ENCODE assay signal across 11 cellular contexts in genomic region chr4:113784497-113785254, GRCh38. TPM values are rescaled to one million over a fixed set of nuclear protein-coding genes. Genes with fewer than 3 reads are reported as not detected.
DNase-seq lines count a peak whose midpoint lies in the region; ATAC-seq and TF ChIP-seq lines count a peak whose summit lies in the region.
"Had no signal": no experiment of that assay in that cellular context is flagged by ENCODE, and none has a peak within 500 bp of the region (broad histone marks: within the 10 kb centered on the region; RNA-seq: fewer than 3 reads in every experiment).

No MANE protein-coding gene starts in this region.

- WGBS in IMR-90 (ENCODE audit: extremely low coverage in 2 of 2, insufficient read length in 1 of 2), 2 experiments, result no CpG with 5 or more reads among the region's 2 CpGs

- H3K27me3 ChIP-seq in IMR-90 (ENCODE audit: control insufficient read depth, insufficient read depth, low read length), result no peaks in the 10 kb centered on the region

- peak overlapping the region; percentile 94 for H2BK20ac ChIP-seq in IMR-90 (ENCODE audit: low read depth, low read length)

- peak overlapping the region; percentile 25; the same call in 1 of the 2 replicates for H3K56ac ChIP-seq in IMR-90 (ENCODE audit: extremely low read depth, insufficient read depth, low read length)

- H3K27me3 Mint-ChIP-seq in activated CD4-positive, alpha-beta memory T cell treated with anti-CD3 and anti-CD28 coated beads, Interleukin-2, amount 10 ng/mL, durations not matched to agents 7 days and 5 days, result no peaks in the 10 kb centered on the region

- H4K91ac ChIP-seq in IMR-90 (ENCODE audit: insufficient read depth, low read depth, low read length), result peak overlapping the region; percentile 84

- H3K27ac ChIP-seq in IMR-90 (ENCODE audit: insufficient read depth, low read length), result peak overlapping the region; percentile 73

- H3K36me3 ChIP-seq in IMR-90 (ENCODE audit: control insufficient read depth, insufficient read depth, low read length), result no peaks in the 10 kb centered on the region

- H3K4me1 ChIP-seq in IMR-90 (ENCODE audit: control insufficient read depth, insufficient read depth, low read length), result peaks cover 4% of the 10 kb centered on the region

- peak overlapping the region; percentile 88 for H2AK5ac ChIP-seq in IMR-90 (ENCODE audit: low read depth, low read length)

- no peaks in the 10 kb centered on the region for H3K9me3 ChIP-seq in IMR-90 (ENCODE audit: control insufficient read depth, insufficient read depth, low read length)

- peak overlapping the region; percentile 46 for H2BK5ac ChIP-seq in IMR-90 (ENCODE audit: low read depth, low read length, poor library complexity, severe bottlenecking)

- H3K4ac ChIP-seq in IMR-90 (ENCODE audit: low read depth, low read length), result peak overlapping the region; percentile 89

- peak overlapping the region; percentile 64 to 81; a peak in 3 of 4 replicates for H4K8ac ChIP-seq in IMR-90 (ENCODE audit: low read depth in 2 of 2, low read length in 2 of 2)

- peaks cover 10% of the 10 kb centered on the region for H3K4me1 Mint-ChIP-seq in activated CD4-positive, alpha-beta memory T cell treated with anti-CD3 and anti-CD28 coated beads, Interleukin-2, amount 10 ng/mL, durations not matched to agents 7 days and 5 days

- peak overlapping the region; percentile 65 for H4K5ac ChIP-seq in IMR-90 (ENCODE audit: low read depth, low read length)

- peak; percentile 94 for DNase-seq in AG04449 (ENCODE audit: low read depth, low spot score)
- DNase-seq in IMR-90, result peak; percentile 99
- peak; percentile 98 for DNase-seq in astrocyte of the spinal cord (ENCODE audit: low read depth, low spot score)
- DNase-seq in kidney glomerular epithelial cell (lab: John Stamatoyannopoulos, UW), result peak; percentile 90
- no peak for DNase-seq in GM10248 (ENCODE audit: extremely low spot score)
- no peak for DNase-seq in activated CD4-positive, alpha-beta memory T cell treated with anti-CD3 and anti-CD28 coated beads, Interleukin-2, amount 10 ng/mL, durations not matched to agents 7 days and 5 days
- no peak for DNase-seq in NCI-H1436 treated with DMSO at 0.1 percent for 48 hours (lab: John Stamatoyannopoulos, UW)
- DNase-seq: activated CD8-positive, alpha-beta memory T cell treated with anti-CD3 and anti-CD28 coated beads, Interleukin-2, amount 50 U/mL, for 48 hours; DMS79 treated with DMSO at 0.1 percent for 48 hours; stimulated activated naive CD4-positive, alpha-beta T cell had no signal

- peak overlapping the region; percentile 84 for H3K23ac ChIP-seq in IMR-90 (ENCODE audit: low read depth, low read length)

- H2BK15ac ChIP-seq in IMR-90 (ENCODE audit: low read depth, low read length), result peak overlapping the region; percentile 94; the same call in 2 of the 3 replicates

- TF ChIP-seq CTCF in AG04449 (IDR thresholded peaks at IDR 0.05; ENCODE audit: insufficient read depth, low read length, missing control alignments) (no peak), IMR-90 (conservative IDR thresholded peaks at IDR 0.05; ENCODE audit: low read depth, low read length) (no peak), astrocyte of the spinal cord (IDR thresholded peaks at IDR 0.05; ENCODE audit: low read depth, low read length) (no peak), GM10248 (IDR thresholded peaks at IDR 0.05; ENCODE audit: control extremely low read depth, extremely low read depth, low read depth, missing control alignments) (no peak)

- peaks cover 0 to 8% of the 10 kb centered on the region in 2 experiments; a peak in 2 of 4 replicates for H3K79me1 ChIP-seq in IMR-90 (ENCODE audit: low read depth in 1 of 2, low read length in 2 of 2)

- TF ChIP-seq RAD21 in IMR-90 (IDR thresholded peaks at IDR 0.05; ENCODE audit: low read length), result no peak

- peak overlapping the region; percentile 88 for H2BK120ac ChIP-seq in IMR-90 (ENCODE audit: low read depth, low read length)

- CTCF ChIA-PET in AG04449 (lab: Yijun Ruan, JAX) (interaction anchor here (0.7 to 2.5 kb wide), 9 partner anchors 8 to 600 kb away, joined by 3 to 10 read pairs (median 3); no protein-coding TSS in a partner anchor), IMR-90 (lab: Yijun Ruan, JAX) (interaction anchor here (0.5 kb wide), 1 partner anchor 426 kb away, joined by 3 read pairs; no protein-coding TSS in a partner anchor), GM10248 (lab: Yijun Ruan, JAX) (interaction anchor here (1.2 to 1.3 kb wide), 4 partner anchors 9 to 286 kb away, joined by 3 to 8 read pairs (median 4); no protein-coding TSS in a partner anchor)
- CTCF ChIA-PET in activated CD4-positive, alpha-beta memory T cell treated with anti-CD3 and anti-CD28 coated beads, Interleukin-2, amount 10 ng/mL, durations not matched to agents 7 days and 5 days (lab: Charles Lee), result interaction anchor here (1.0 to 1.5 kb wide), 2 partner anchors 14 to 237 kb away, joined by 4 read pairs; no protein-coding TSS in a partner anchor

- peaks cover 4% of the 10 kb centered on the region; the same call in 1 of the 2 replicates for H3K9me1 ChIP-seq in IMR-90 (ENCODE audit: insufficient read depth, low read length)

- BruUV-seq in IMR-90 (replicated peaks; lab: Mats Ljungman, UMichigan), result no TSS peak

- no peaks in the 10 kb centered on the region for H3K9me3 Mint-ChIP-seq in activated CD4-positive, alpha-beta memory T cell treated with anti-CD3 and anti-CD28 coated beads, Interleukin-2, amount 10 ng/mL, durations not matched to agents 7 days and 5 days

- POLR2A ChIA-PET in AG04449 (lab: Yijun Ruan, JAX) (interaction anchor here (0.6 kb wide), 1 partner anchor 749 kb away, joined by 4 read pairs; no protein-coding TSS in a partner anchor), IMR-90 (lab: Charles Lee; ENCODE audit: unreplicated experiment) (interaction anchor here (0.6 to 0.7 kb wide), 2 partner anchors 22 to 196 kb away, joined by 3 read pairs; no protein-coding TSS in a partner anchor), GM10248 (lab: Yijun Ruan, JAX) (no interaction called here)
- POLR2A ChIA-PET in activated CD4-positive, alpha-beta memory T cell treated with anti-CD3 and anti-CD28 coated beads, Interleukin-2, amount 10 ng/mL, durations not matched to agents 7 days and 5 days (lab: Charles Lee), result no interaction called here

- TF ChIP-seq POLR2A in IMR-90 (IDR thresholded peaks at IDR 0.05; ENCODE audit: low read depth, low read length), result no peak

- H3K18ac ChIP-seq in IMR-90 (ENCODE audit: low read depth, low read length), result peak overlapping the region; percentile 22; the same call in 1 of the 2 replicates

- H3K9ac ChIP-seq in IMR-90 (ENCODE audit: low read depth, low read length), result no peak overlapping the region

- in situ Hi-C loops in IMR-90 (cut with MboI; ENCODE audit: low sequenced_read_pairs), result loop anchor here (10.0 kb wide), 1 partner anchor 600 kb away; no protein-coding TSS in a partner anchor
- in situ Hi-C loops in astrocyte of the spinal cord (cut with HindIII; ENCODE audit: low sequenced_read_pairs), result no loop called here

- H2AK9ac ChIP-seq in IMR-90 (replicated peaks; ENCODE audit: low read depth, low read length, poor library complexity), result peak overlapping the region; percentile 42

- H3K4me3 Mint-ChIP-seq in activated CD4-positive, alpha-beta memory T cell treated with anti-CD3 and anti-CD28 coated beads, Interleukin-2, amount 10 ng/mL, durations not matched to agents 7 days and 5 days, result no peak overlapping the region

- H3K4me2 ChIP-seq in IMR-90 (ENCODE audit: low read depth, low read length), result peak overlapping the region; percentile 6; the same call in 1 of the 2 replicates

- peak overlapping the region; percentile 80 for H3K14ac ChIP-seq in IMR-90 (replicated peaks; ENCODE audit: low read depth, low read length)

- dilution Hi-C loops in IMR-90 (cut with HindIII; ENCODE audit: low sequenced_read_pairs, unreplicated experiment), result no loop called here

- ATAC-seq in IMR-90 (ENCODE audit: low read depth) (peak; percentile 93), HG02938 (IDR thresholded peaks at IDR 0.05; ENCODE audit: unreplicated experiment) (no peak)

- intact Hi-C loops in IMR-90 (cut with micrococcal nuclease), result loop anchor here (5.0 kb wide), 2 partner anchors 98 to 193 kb away; partner anchors contain the start of gene ARSJ

- H4K20me1 ChIP-seq in IMR-90 (ENCODE audit: insufficient read depth, low read length), result no peaks in the 10 kb centered on the region

- no peaks in the 10 kb centered on the region for H3K36me3 Mint-ChIP-seq in activated CD4-positive, alpha-beta memory T cell treated with anti-CD3 and anti-CD28 coated beads, Interleukin-2, amount 10 ng/mL, durations not matched to agents 7 days and 5 days (ENCODE audit: low read depth)

- H3K27ac Mint-ChIP-seq in activated CD4-positive, alpha-beta memory T cell treated with anti-CD3 and anti-CD28 coated beads, Interleukin-2, amount 10 ng/mL, durations not matched to agents 7 days and 5 days, result no peak overlapping the region

- H2AFZ ChIP-seq in IMR-90 (replicated peaks; ENCODE audit: low read length, poor library complexity), result peak overlapping the region; percentile 11

- H3K4me3 ChIP-seq in AG04449 (ENCODE audit: low read depth, low read length), result no peak overlapping the region
- H3K4me3 ChIP-seq in IMR-90 (ENCODE audit: insufficient read depth, low read depth, low read length), result no peak overlapping the region
- H3K4me3 ChIP-seq in astrocyte of the spinal cord (ENCODE audit: low read depth, low read length), result no peak overlapping the region

TF ChIP-seq in IMR-90, 13 proteins besides CTCF, POLR2A, EP300 and RAD21:
- TF ChIP-seq MXI1 (IDR thresholded peaks at IDR 0.05; ENCODE audit: borderline replicate concordance, low read depth, low read length), result no peak
- TF ChIP-seq RCOR1 (IDR thresholded peaks at IDR 0.05; ENCODE audit: insufficient replicate concordance, low read length), result peak; percentile 11
- TF ChIP-seq MAFK (IDR thresholded peaks at IDR 0.05; ENCODE audit: low read depth, low read length), result peak; percentile 85
- peak; percentile 61; the same call in 1 of the 2 replicates for TF ChIP-seq FOS (IDR thresholded peaks at IDR 0.05; ENCODE audit: low read depth, low read length)
- no peak for TF ChIP-seq MAZ (IDR thresholded peaks at IDR 0.05; ENCODE audit: borderline replicate concordance, low read depth, low read length)
- TF ChIP-seq CEBPB (IDR thresholded peaks at IDR 0.05; ENCODE audit: low read depth, low read length), result peak; percentile 98
TF ChIP-seq in IMR-90: peak in this region for 4.

RNA-seq across cellular contexts. Expression of gene CAMK2D, which starts 23.1 kb away (rescaled TPM):
- total RNA-seq in IMR-90 (2012; rRNA removed), result 156 and 181 TPM in 2 replicates
- 38.0 and 44.6 TPM in 2 replicates for polyA plus RNA-seq in IMR-90 (2012; rRNA removed)
- 10.4 and 11.5 TPM in 2 replicates for polyA plus RNA-seq in IMR-90 (2012; cell fraction: cytosol; rRNA removed)
- 8.5 and 39.2 TPM in 2 replicates for polyA plus RNA-seq in IMR-90 (2012; cell fraction: nucleus; rRNA removed; ENCODE audit: low replicate concordance)
- 10 to 100 TPM; 41.7 to 43.0 TPM for total RNA-seq in activated CD4-positive, alpha-beta memory T cell treated with anti-CD3 and anti-CD28 coated beads, Interleukin-2, amount 10 ng/mL, durations not matched to agents 7 days and 5 days

Comparison
In these comparisons a context has a peak if more than half of its experiments do, and no peak if none do; other contexts are left out.
1. DNase-seq: peak in AG04449 (single experiment), IMR-90 (single experiment), astrocyte of the spinal cord (single experiment) and kidney glomerular epithelial cell (single experiment); none in GM10248 (single experiment), activated CD4-positive, alpha-beta memory T cell treated with anti-CD3 and anti-CD28 coated beads, Interleukin-2, amount 10 ng/mL, durations not matched to agents 7 days and 5 days (single experiment) and NCI-H1436 treated with DMSO at 0.1 percent for 48 hours (single experiment).
2. POLR2A ChIA-PET loops: an anchor here in AG04449 (0.6 kb wide) and IMR-90 (0.6 to 0.7 kb wide); none called in GM10248 and activated CD4-positive, alpha-beta memory T cell treated with anti-CD3 and anti-CD28 coated beads, Interleukin-2, amount 10 ng/mL, durations not matched to agents 7 days and 5 days.